ENCODE assay signal across 25 cellular contexts in genomic region chr5:1213508-1214162, GRCh38. TPM values are rescaled to one million over a fixed set of nuclear protein-coding genes. Genes with fewer than 3 reads are reported as not detected.
"Had no signal": no experiment of that assay in that cellular context is flagged by ENCODE, and none has a peak within 500 bp of the region (broad histone marks: within the 10 kb centered on the region; RNA-seq: fewer than 3 reads in every experiment).

No MANE protein-coding gene starts in this region.

- ATAC-seq: effector memory CD8-positive, alpha-beta T cell; gastroesophageal sphincter; mucosa of descending colon; naive thymus-derived CD8-positive, alpha-beta T cell; pancreas had no signal

- H3K9me3 Mint-ChIP-seq: dendritic cell treated with granulocyte-macrophage colony-stimulating factor and Interleukin-4, amounts not matched to agents 40 ng/mL and 50 ng/mL, for 4 days; effector memory CD8-positive, alpha-beta T cell; neural progenitor cell had no signal

- H3K9ac ChIP-seq: neural progenitor cell had no signal

- H2AFZ ChIP-seq: hepatocyte, neural progenitor cell had no signal

- H3K4me2 ChIP-seq: hepatocyte, neural progenitor cell had no signal

- H3K27me3 Mint-ChIP-seq: dendritic cell treated with granulocyte-macrophage colony-stimulating factor and Interleukin-4, amounts not matched to agents 40 ng/mL and 50 ng/mL, for 4 days had no signal

- H3K27ac ChIP-seq: epithelial cell of prostate, esophagus muscularis mucosa, gastroesophageal sphincter, hepatocyte, neural progenitor cell, pancreas, prostate gland, tibial artery, upper lobe of left lung, uterus had no signal

- H3K27me3 ChIP-seq: hepatocyte, neural progenitor cell, pancreas, upper lobe of left lung, uterus had no signal

- H3K27ac Mint-ChIP-seq: dendritic cell treated with granulocyte-macrophage colony-stimulating factor and Interleukin-4, amounts not matched to agents 40 ng/mL and 50 ng/mL, for 4 days; effector memory CD8-positive, alpha-beta T cell; naive thymus-derived CD8-positive, alpha-beta T cell; neural progenitor cell had no signal

- H3K9me3 ChIP-seq: gastroesophageal sphincter, mucosa of descending colon, pancreas, prostate gland, tibial artery, upper lobe of left lung, uterus had no signal

- H3K4me3 Mint-ChIP-seq: dendritic cell treated with granulocyte-macrophage colony-stimulating factor and Interleukin-4, amounts not matched to agents 40 ng/mL and 50 ng/mL, for 4 days; effector memory CD8-positive, alpha-beta T cell; naive thymus-derived CD8-positive, alpha-beta T cell had no signal

- H3K4me3 ChIP-seq: esophagus muscularis mucosa, gastroesophageal sphincter, hepatocyte, mucosa of descending colon, neural progenitor cell, pancreas, prostate gland, tibial artery, upper lobe of left lung, uterus had no signal

- H3K36me3 ChIP-seq: esophagus muscularis mucosa, gastroesophageal sphincter, neural progenitor cell, pancreas, prostate gland, tibial artery, upper lobe of left lung, uterus had no signal

- H3K36me3 Mint-ChIP-seq: naive thymus-derived CD8-positive, alpha-beta T cell; neural progenitor cell had no signal

- DNase-seq: effector memory CD8-positive, alpha-beta T cell; mammary epithelial cell; occipital lobe; retina; small intestine; stimulated activated CD4-positive, alpha-beta T cell treated with anti-CD3 and anti-CD28 coated beads, Interleukin-2, amount 100 ng/mL, for 48 hours; stimulated activated naive CD4-positive, alpha-beta T cell treated with Interleukin-2 at 50 U/mL for 16 hours; tibial artery; upper lobe of left lung; uterus had no signal

- H3K4me1 ChIP-seq: esophagus muscularis mucosa, gastroesophageal sphincter, neural progenitor cell, pancreas, prostate gland, tibial artery, upper lobe of left lung, uterus had no signal

RNA-seq across cellular contexts. Expression of gene SLC6A18, which starts 11.5 kb away (rescaled TPM):
- total RNA-seq: esophagus muscularis mucosa; fibroblast of villous mesenchyme; gastroesophageal sphincter; hepatocyte; kidney epithelial cell; liver; mammary epithelial cell; mesenteric fat pad; naive thymus-derived CD8-positive, alpha-beta T cell; occipital lobe; pancreas; prostate gland; temporal lobe; upper lobe of left lung; uterus had no signal
- polyA plus RNA-seq: liver; mammary epithelial cell; naive thymus-derived CD8-positive, alpha-beta T cell had no signal

RNA-seq across cellular contexts. Expression of gene SLC6A19, which starts 12.2 kb away (rescaled TPM):
- total RNA-seq: esophagus muscularis mucosa; fibroblast of villous mesenchyme; gastroesophageal sphincter; kidney epithelial cell; mammary epithelial cell; naive thymus-derived CD8-positive, alpha-beta T cell; occipital lobe had no signal
- polyA plus RNA-seq: mammary epithelial cell; naive thymus-derived CD8-positive, alpha-beta T cell had no signal
